ENCODE assay signal across 25 cellular contexts in the genomic region with DNA sequence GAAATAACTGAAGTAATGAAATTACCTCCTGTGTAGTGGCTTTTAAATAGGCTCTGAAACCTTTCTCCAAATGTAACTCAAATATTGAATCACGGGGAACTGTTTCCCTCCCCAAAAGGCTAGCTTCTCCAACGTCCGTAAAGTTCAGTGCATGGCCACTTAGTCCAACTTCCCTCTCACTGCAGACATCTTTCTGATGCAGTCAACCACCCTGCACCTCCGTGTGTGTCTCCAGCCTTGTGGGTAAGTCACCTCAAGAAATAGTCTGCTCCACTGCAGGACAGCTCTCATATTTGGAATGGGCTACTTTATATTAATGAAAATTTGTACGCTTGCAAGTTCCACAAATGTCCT.
"Had no signal": no experiment of that assay in that cellular context is flagged by ENCODE, and none has a peak within 500 bp of the region (broad histone marks: within the 10 kb centered on the region; RNA-seq: fewer than 3 reads in every experiment).

No MANE protein-coding gene starts in this region.

- H3K4me1 ChIP-seq: SJSA1 had no signal

- H3K36me3 ChIP-seq: MG63, SJSA1 had no signal

- FAIRE-seq: RCC 7860 had no signal

- H3K9me3 ChIP-seq: MG63, SJSA1 had no signal

- H3K27ac ChIP-seq: HL-60, SJSA1, SK-N-MC had no signal

- DNase-seq: IMR-90, Karpas-422, KG1, MG63, NCI-H1092, NCI-H1105 treated with DMSO at 0.1 percent for 48 hours, NCI-H1417 treated with DMSO at 0.1 percent for 48 hours, NCI-H146, NCI-H1694 treated with DMSO at 0.1 percent for 48 hours, NCI-H1930, NCI-H2081, NCI-H2107, NCI-H2227 treated with DMSO at 0.1 percent for 48 hours, NCI-H446, NCI-H510A, NCI-H524 treated with DMSO at 0.1 percent for 48 hours, NCI-H69, NCI-H774, Right ventricle myocardium superior, RPMI8226, SIG-M5 had no signal

- H3K27me3 ChIP-seq: MG63, SJSA1 had no signal

- H3K4me3 ChIP-seq: MG63, SJSA1, SK-N-MC had no signal
